ENCODE assay signal across 2 cellular contexts in genomic region chr2:66865161-66865560, GRCh38.
A peak's percentile ranks its signal among the peaks of the same experiment; 100 is the strongest.
TF ChIP-seq lines count a peak whose summit lies in the region.

No MANE protein-coding gene starts in this region.

TF ChIP-seq in SK-N-SH, 30 proteins besides CTCF, POLR2A, EP300 and RAD21 (continued from another document):
- TF ChIP-seq, protein P1, sequence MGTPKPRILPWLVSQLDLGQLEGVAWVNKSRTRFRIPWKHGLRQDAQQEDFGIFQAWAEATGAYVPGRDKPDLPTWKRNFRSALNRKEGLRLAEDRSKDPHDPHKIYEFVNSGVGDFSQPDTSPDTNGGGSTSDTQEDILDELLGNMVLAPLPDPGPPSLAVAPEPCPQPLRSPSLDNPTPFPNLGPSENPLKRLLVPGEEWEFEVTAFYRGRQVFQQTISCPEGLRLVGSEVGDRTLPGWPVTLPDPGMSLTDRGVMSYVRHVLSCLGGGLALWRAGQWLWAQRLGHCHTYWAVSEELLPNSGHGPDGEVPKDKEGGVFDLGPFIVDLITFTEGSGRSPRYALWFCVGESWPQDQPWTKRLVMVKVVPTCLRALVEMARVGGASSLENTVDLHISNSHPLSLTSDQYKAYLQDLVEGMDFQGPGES (IDR thresholded peaks at IDR 0.05; ENCODE audit: low read depth, low read length): no peak
- TF ChIP-seq GATA2 (CRISPR knock-in tag; IDR thresholded peaks at IDR 0.05) (no peak), PBX3 (IDR thresholded peaks at IDR 0.05) (0 out of 2 replicates have a peak, but pooled peaks have one; percentile 4), TCF12 (IDR thresholded peaks at IDR 0.05) (0 out of 2 replicates have a peak, but pooled peaks have one; percentile 13), FOXM1 (IDR thresholded peaks at IDR 0.05; ENCODE audit: low read depth) (no peak), JUND (IDR thresholded peaks at IDR 0.05) (no peak)
- TF ChIP-seq, protein P2, sequence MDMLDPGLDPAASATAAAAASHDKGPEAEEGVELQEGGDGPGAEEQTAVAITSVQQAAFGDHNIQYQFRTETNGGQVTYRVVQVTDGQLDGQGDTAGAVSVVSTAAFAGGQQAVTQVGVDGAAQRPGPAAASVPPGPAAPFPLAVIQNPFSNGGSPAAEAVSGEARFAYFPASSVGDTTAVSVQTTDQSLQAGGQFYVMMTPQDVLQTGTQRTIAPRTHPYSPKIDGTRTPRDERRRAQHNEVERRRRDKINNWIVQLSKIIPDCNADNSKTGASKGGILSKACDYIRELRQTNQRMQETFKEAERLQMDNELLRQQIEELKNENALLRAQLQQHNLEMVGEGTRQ (IDR thresholded peaks at IDR 0.05; ENCODE audit: borderline replicate concordance, low read depth, low read length): no peak

TF ChIP-seq in SK-N-SH treated with all-trans-retinoic acid at 6 μM for 48 hours, 23 proteins besides CTCF, POLR2A, EP300 and RAD21 (continued from another document):
- TF ChIP-seq CREB5 (CRISPR knock-in tag; IDR thresholded peaks at IDR 0.05; ENCODE audit: low read depth): no peak
